In genomic region chr14:33679025-33679424, GRCh38 we compare ENCODE assay signal across 28 cellular contexts.
"Had no signal": no experiment of that assay in that cellular context is flagged by ENCODE, and none has a peak within 500 bp of the region (broad histone marks: within the 10 kb centered on the region; RNA-seq: fewer than 3 reads in every experiment).

No MANE protein-coding gene starts in this region.

- DNase-seq: activated B cell treated with CpG ODN at 0.5 μM for 24 hours; activated CD4-positive, alpha-beta T cell treated with anti-CD3 and anti-CD28 coated beads for 36 hours; activated CD4-positive, alpha-beta T cell treated with anti-CD3 and anti-CD28 coated beads, Interleukin-2, amount 50 U/mL, for 4 hours; activated CD8-positive, alpha-beta memory T cell treated with anti-CD3 and anti-CD28 coated beads for 24 hours; activated CD8-positive, alpha-beta memory T cell treated with anti-CD3 and anti-CD28 coated beads, Interleukin-2, amount 50 U/mL, for 4 hours; activated T-cell treated with anti-CD3 and anti-CD28 coated beads, Interleukin-2, amount 50 U/mL, for 24 hours; adrenal gland; colonic mucosa; dorsolateral prefrontal cortex; head of caudate nucleus; left cardiac atrium; pancreas; psoas muscle; right cardiac atrium; stimulated activated CD8-positive, alpha-beta memory T cell treated with anti-CD3 and anti-CD28 coated beads, Interleukin-4, amount 100 ng/mL, for 48 hours; stimulated activated naive B cell treated with anti-CD40 and anti-IgM and Interleukin-4, amounts not matched to agents 10 μg/mL and 1 μg/mL and 100 μg/mL, for 72 hours; T-helper 9 cell; transverse colon had no signal

- H3K4me3 ChIP-seq: adrenal gland, colonic mucosa, dorsolateral prefrontal cortex, gastroesophageal sphincter, pancreas, psoas muscle, skin epidermis, transverse colon had no signal

- ATAC-seq: activated CD4-positive, alpha-beta T cell treated with anti-CD3 and anti-CD28 coated beads for 36 hours; activated T-helper 17 cell treated with anti-CD3 and anti-CD28 coated beads, Interleukin-2, amount 50 U/mL, for 72 hours; gastroesophageal sphincter; left cardiac atrium; natural killer cell treated with Interleukin-12 subunit alpha and Interleukin-12 subunit beta and Interleukin-15 and Interleukin-18, amount 100 ng/mL, for 72 hours; pancreas; psoas muscle; right cardiac atrium; stimulated activated naive B cell treated with anti-CD40 and anti-IgM and Interleukin-4, amounts not matched to agents 10 μg/mL and 1 μg/mL and 100 μg/mL, for 72 hours had no signal

- FAIRE-seq: bronchial epithelial cell, islet of Langerhans, pancreas, urothelium cell line had no signal

- H3K36me3 Mint-ChIP-seq: activated naive CD8-positive, alpha-beta T cell; memory B cell; natural killer cell treated with Interleukin-12 subunit alpha and Interleukin-12 subunit beta and Interleukin-15 and Interleukin-18, amount 100 ng/mL, for 72 hours; stimulated activated naive B cell treated with anti-CD40 and anti-IgM and Interleukin-4, amounts not matched to agents 10 μg/mL and 1 μg/mL and 100 μg/mL, for 72 hours had no signal

- H3K9me3 Mint-ChIP-seq: activated B cell treated with CpG ODN at 0.5 μM for 24 hours; activated T-cell treated with anti-CD3 and anti-CD28 coated beads, Interleukin-2, amount 50 U/mL, for 24 hours; activated T-helper 17 cell treated with anti-CD3 and anti-CD28 coated beads, Interleukin-2, amount 50 U/mL, for 72 hours; stimulated activated naive B cell treated with anti-CD40 and anti-IgM and Interleukin-4, amounts not matched to agents 10 μg/mL and 1 μg/mL and 100 μg/mL, for 72 hours had no signal

- H3K27me3 ChIP-seq: adrenal gland, colonic mucosa, dorsolateral prefrontal cortex, gastroesophageal sphincter, pancreas, transverse colon had no signal

- H3K4me3 Mint-ChIP-seq: activated B cell treated with CpG ODN at 0.5 μM for 24 hours; activated CD4-positive, alpha-beta T cell treated with anti-CD3 and anti-CD28 coated beads for 36 hours; activated naive CD8-positive, alpha-beta T cell; activated T-cell treated with anti-CD3 and anti-CD28 coated beads, Interleukin-2, amount 50 U/mL, for 24 hours; activated T-helper 17 cell treated with anti-CD3 and anti-CD28 coated beads, Interleukin-2, amount 50 U/mL, for 72 hours; memory B cell; natural killer cell treated with Interleukin-12 subunit alpha and Interleukin-12 subunit beta and Interleukin-15 and Interleukin-18, amount 100 ng/mL, for 72 hours; stimulated activated naive B cell treated with anti-CD40 and anti-IgM and Interleukin-4, amounts not matched to agents 10 μg/mL and 1 μg/mL and 100 μg/mL, for 72 hours had no signal

- H3K9me3 ChIP-seq: adrenal gland, colonic mucosa, gastroesophageal sphincter, pancreas, psoas muscle, transverse colon had no signal

- H3K27me3 Mint-ChIP-seq: activated B cell treated with CpG ODN at 0.5 μM for 24 hours; activated naive CD8-positive, alpha-beta T cell; memory B cell; natural killer cell treated with Interleukin-12 subunit alpha and Interleukin-12 subunit beta and Interleukin-15 and Interleukin-18, amount 100 ng/mL, for 72 hours; stimulated activated naive B cell treated with anti-CD40 and anti-IgM and Interleukin-4, amounts not matched to agents 10 μg/mL and 1 μg/mL and 100 μg/mL, for 72 hours had no signal

- H3K27ac ChIP-seq: adrenal gland, colonic mucosa, epithelial cell of prostate, gastroesophageal sphincter, pancreas, psoas muscle, transverse colon had no signal

- H3K4me1 ChIP-seq: colonic mucosa, pancreas, transverse colon had no signal

- H3K36me3 ChIP-seq: adrenal gland, colonic mucosa, gastroesophageal sphincter, pancreas, transverse colon had no signal

- H3K4me1 Mint-ChIP-seq: activated B cell treated with CpG ODN at 0.5 μM for 24 hours; activated CD4-positive, alpha-beta T cell treated with anti-CD3 and anti-CD28 coated beads for 36 hours; activated T-helper 17 cell treated with anti-CD3 and anti-CD28 coated beads, Interleukin-2, amount 50 U/mL, for 72 hours; memory B cell; stimulated activated naive B cell treated with anti-CD40 and anti-IgM and Interleukin-4, amounts not matched to agents 10 μg/mL and 1 μg/mL and 100 μg/mL, for 72 hours had no signal

- H3K27ac Mint-ChIP-seq: activated B cell treated with CpG ODN at 0.5 μM for 24 hours; activated CD4-positive, alpha-beta T cell treated with anti-CD3 and anti-CD28 coated beads for 36 hours; activated naive CD8-positive, alpha-beta T cell; activated T-cell treated with anti-CD3 and anti-CD28 coated beads, Interleukin-2, amount 50 U/mL, for 24 hours; activated T-helper 17 cell treated with anti-CD3 and anti-CD28 coated beads, Interleukin-2, amount 50 U/mL, for 72 hours; memory B cell; natural killer cell treated with Interleukin-12 subunit alpha and Interleukin-12 subunit beta and Interleukin-15 and Interleukin-18, amount 100 ng/mL, for 72 hours; stimulated activated naive B cell treated with anti-CD40 and anti-IgM and Interleukin-4, amounts not matched to agents 10 μg/mL and 1 μg/mL and 100 μg/mL, for 72 hours had no signal
